ENCODE assay signal across 15 cellular contexts in genomic region chr2:237982039-237982725, GRCh38. TPM values are rescaled to one million over a fixed set of nuclear protein-coding genes. Genes with fewer than 3 reads are reported as not detected.
DNase-seq lines count a peak whose midpoint lies in the region; ATAC-seq and TF ChIP-seq lines count a peak whose summit lies in the region.
"Had no signal": no experiment of that assay in that cellular context is flagged by ENCODE, and none has a peak within 500 bp of the region (broad histone marks: within the 10 kb centered on the region; RNA-seq: fewer than 3 reads in every experiment).

No MANE protein-coding gene starts in this region.

- H3K27ac ChIP-seq in heart left ventricle (peak overlapping the region in 10 of 12 donors; percentile 17 to 65 (median 50)), Karpas-422 (ENCODE audit: low read length) (no peak overlapping the region)
- H3K27ac ChIP-seq: 22Rv1 had no signal

- H3K4me3 ChIP-seq in heart left ventricle: no peak overlapping the region
- no peak overlapping the region for H3K4me3 ChIP-seq in Karpas-422 (ENCODE audit: low read length)

- DNase-seq in T-helper 2 cell treated with Interferon-gamma antibody and Interleukin-4, amounts not matched to agents 5 μg/mL and 100 μg/mL, for 36 hours (ENCODE audit: low spot score): no peak
- DNase-seq in T-helper 2 cell (no peak), heart left ventricle (peak in 1 of 5 donors; percentile 46), neural crest cell (ENCODE audit: low read depth, low spot score) (no peak), NCI-H510A (lab: John Stamatoyannopoulos, UW) (no peak), Karpas-422 (no peak)
- no peak for DNase-seq in activated CD8-positive, alpha-beta T cell treated with anti-CD3 and anti-CD28 coated beads for 36 hours
- DNase-seq: CD8-positive, alpha-beta T cell; DMS79 treated with DMSO at 0.1 percent for 48 hours; H9; Kasumi-1; NCI-H2029 treated with DMSO at 0.1 percent for 48 hours; NCI-H524 had no signal

- H3K4me3 Mint-ChIP-seq in T-helper 2 cell treated with Interferon-gamma antibody and Interleukin-4, amounts not matched to agents 5 μg/mL and 100 μg/mL, for 36 hours: peak overlapping the region; percentile 16
- no peak overlapping the region for H3K4me3 Mint-ChIP-seq in activated CD8-positive, alpha-beta T cell treated with anti-CD3 and anti-CD28 coated beads for 36 hours
- no peak overlapping the region for H3K4me3 Mint-ChIP-seq in neural crest cell
- H3K4me3 Mint-ChIP-seq: CD8-positive, alpha-beta T cell; H9 had no signal

- peaks cover 8% of the 10 kb centered on the region for H3K9me3 Mint-ChIP-seq in T-helper 2 cell treated with Interferon-gamma antibody and Interleukin-4, amounts not matched to agents 5 μg/mL and 100 μg/mL, for 36 hours
- peaks cover 4% of the 10 kb centered on the region for H3K9me3 Mint-ChIP-seq in activated CD8-positive, alpha-beta T cell treated with anti-CD3 and anti-CD28 coated beads for 36 hours
- peaks cover under 1% of the 10 kb centered on the region for H3K9me3 Mint-ChIP-seq in neural crest cell
- H3K9me3 Mint-ChIP-seq: CD8-positive, alpha-beta T cell had no signal

- H2AFZ ChIP-seq in Karpas-422 (ENCODE audit: low read length): no peak overlapping the region

- no peak overlapping the region for H3K4me2 ChIP-seq in Karpas-422 (ENCODE audit: low read depth, low read length, poor library complexity, severe bottlenecking)

- H3K27me3 ChIP-seq in heart left ventricle (no peaks in the 10 kb centered on the region), Karpas-422 (ENCODE audit: low read length) (no peaks in the 10 kb centered on the region)

- H3K9me2 ChIP-seq in Karpas-422 (replicated peaks; ENCODE audit: insufficient read depth, low read length): no peaks in the 10 kb centered on the region

- no peaks in the 10 kb centered on the region for H3K27me3 Mint-ChIP-seq in T-helper 2 cell treated with Interferon-gamma antibody and Interleukin-4, amounts not matched to agents 5 μg/mL and 100 μg/mL, for 36 hours (ENCODE audit: low read depth)
- no peaks in the 10 kb centered on the region for H3K27me3 Mint-ChIP-seq in activated CD8-positive, alpha-beta T cell treated with anti-CD3 and anti-CD28 coated beads for 36 hours
- no peaks in the 10 kb centered on the region for H3K27me3 Mint-ChIP-seq in neural crest cell (ENCODE audit: low read depth)

- H3K4me1 ChIP-seq in heart left ventricle: peaks cover 10 to 70% (median 48%) of the 10 kb centered on the region in 12 donors
- H3K4me1 ChIP-seq in Karpas-422 (ENCODE audit: low read length): peaks cover 15% of the 10 kb centered on the region

- no peaks in the 10 kb centered on the region for H4K20me1 ChIP-seq in Karpas-422 (ENCODE audit: insufficient read depth, low read depth, low read length)

- 56 to 72% (median 65%) methylated on average over 9 of the region's 9 CpGs for WGBS in heart left ventricle, 4 donors

- no peak for TF ChIP-seq POLR2A in heart left ventricle (IDR thresholded peaks at IDR 0.05)

- no peak for TF ChIP-seq CTCF in activated CD8-positive, alpha-beta T cell treated with anti-CD3 and anti-CD28 coated beads for 36 hours (IDR thresholded peaks at IDR 0.05)
- TF ChIP-seq CTCF in heart left ventricle (IDR thresholded peaks at IDR 0.05) (no peak), neural crest cell (conservative IDR thresholded peaks at IDR 0.05) (no peak)

- peaks cover 63% of the 10 kb centered on the region for H3K36me3 Mint-ChIP-seq in T-helper 2 cell treated with Interferon-gamma antibody and Interleukin-4, amounts not matched to agents 5 μg/mL and 100 μg/mL, for 36 hours (ENCODE audit: low read depth)
- H3K36me3 Mint-ChIP-seq in activated CD8-positive, alpha-beta T cell treated with anti-CD3 and anti-CD28 coated beads for 36 hours (ENCODE audit: low read depth): peaks cover 71% of the 10 kb centered on the region
- peaks cover 13% of the 10 kb centered on the region for H3K36me3 Mint-ChIP-seq in neural crest cell (ENCODE audit: low read depth)

- no peak overlapping the region for H3K27ac Mint-ChIP-seq in T-helper 2 cell treated with Interferon-gamma antibody and Interleukin-4, amounts not matched to agents 5 μg/mL and 100 μg/mL, for 36 hours
- peak overlapping the region; percentile 55 for H3K27ac Mint-ChIP-seq in activated CD8-positive, alpha-beta T cell treated with anti-CD3 and anti-CD28 coated beads for 36 hours
- H3K27ac Mint-ChIP-seq in neural crest cell (ENCODE audit: unreplicated experiment): peak overlapping the region; percentile 58
- H3K27ac Mint-ChIP-seq: CD8-positive, alpha-beta T cell had no signal

- H3K9ac ChIP-seq in Karpas-422 (ENCODE audit: low read length): no peak overlapping the region

- CTCF ChIA-PET in activated CD8-positive, alpha-beta T cell treated with anti-CD3 and anti-CD28 coated beads for 36 hours (lab: Charles Lee): interaction anchor here (1.0 to 1.7 kb wide), 4 partner anchors 13 to 124 kb away, joined by 3 to 5 read pairs (median 4); no protein-coding TSS in a partner anchor

- H3K9me3 ChIP-seq in heart left ventricle (peaks cover 0 to 1% (median 0%) of the 10 kb centered on the region in 12 donors), Karpas-422 (ENCODE audit: low read length) (no peaks in the 10 kb centered on the region)

- H3K79me2 ChIP-seq in Karpas-422 (ENCODE audit: low read length): peaks cover 89% of the 10 kb centered on the region

- peaks cover 53% of the 10 kb centered on the region for H3K4me1 Mint-ChIP-seq in T-helper 2 cell treated with Interferon-gamma antibody and Interleukin-4, amounts not matched to agents 5 μg/mL and 100 μg/mL, for 36 hours (ENCODE audit: low read depth)
- H3K4me1 Mint-ChIP-seq in activated CD8-positive, alpha-beta T cell treated with anti-CD3 and anti-CD28 coated beads for 36 hours (ENCODE audit: low read depth): peaks cover 65% of the 10 kb centered on the region
- peaks cover 46% of the 10 kb centered on the region for H3K4me1 Mint-ChIP-seq in neural crest cell

- no peak for ATAC-seq in activated CD8-positive, alpha-beta T cell treated with anti-CD3 and anti-CD28 coated beads for 36 hours
- ATAC-seq in heart left ventricle: peak; percentile 51 to 64 (median 58)
- ATAC-seq in GM18498 (IDR thresholded peaks at IDR 0.05; ENCODE audit: unreplicated experiment): no peak
- ATAC-seq: CD8-positive, alpha-beta T cell had no signal

- intact Hi-C loops in activated CD8-positive, alpha-beta T cell treated with anti-CD3 and anti-CD28 coated beads for 36 hours (cut with micrococcal nuclease): loop anchor here (5.0 kb wide), 1 partner anchor 95 kb away; no protein-coding TSS in a partner anchor
- intact Hi-C loops in heart left ventricle (cut with DNase I): no loop called here

- H3K36me3 ChIP-seq in heart left ventricle (peaks cover 0 to 20% (median 0%) of the 10 kb centered on the region in 9 donors), Karpas-422 (ENCODE audit: insufficient read depth, low read length) (no peaks in the 10 kb centered on the region; the same call in 1 of the 2 replicates)

- POLR2A ChIA-PET in activated CD8-positive, alpha-beta T cell treated with anti-CD3 and anti-CD28 coated beads for 36 hours (lab: Charles Lee): interaction anchor here (2.2 to 4.3 kb wide), 2 partner anchors 14 to 16 kb away, joined by 9 to 20 read pairs; no protein-coding TSS in a partner anchor

RNA-seq across cellular contexts. Expression of gene UBE2F, which starts 15.4 kb away (rescaled TPM):
- 10 to 100 TPM; 96.5 to 99.5 TPM for total RNA-seq in activated CD8-positive, alpha-beta T cell treated with anti-CD3 and anti-CD28 coated beads for 36 hours
- 10 to 100 TPM; 54.2 to 73.8 (median 60.6) TPM for total RNA-seq in heart left ventricle
- 10 to 100 TPM; 56.4 to 83.4 TPM for polyA plus RNA-seq in heart left ventricle
- 56.8 and 62.3 TPM in 2 replicates for total RNA-seq in neural crest cell
- total RNA-seq in Karpas-422 (2014; rRNA removed; shearing (Covaris generic); ENCODE audit: low replicate concordance): 52.2 and 63.3 TPM in 2 replicates

Comparison
In these comparisons a context has a peak if more than half of its experiments do, and no peak if none do; other contexts are left out.
1. ATAC-seq: peak in heart left ventricle (4 of 4); none in activated CD8-positive, alpha-beta T cell treated with anti-CD3 and anti-CD28 coated beads for 36 hours (single experiment) and GM18498 (single experiment).